1 cellular context compared by ENCODE assay signal in the genomic region with DNA sequence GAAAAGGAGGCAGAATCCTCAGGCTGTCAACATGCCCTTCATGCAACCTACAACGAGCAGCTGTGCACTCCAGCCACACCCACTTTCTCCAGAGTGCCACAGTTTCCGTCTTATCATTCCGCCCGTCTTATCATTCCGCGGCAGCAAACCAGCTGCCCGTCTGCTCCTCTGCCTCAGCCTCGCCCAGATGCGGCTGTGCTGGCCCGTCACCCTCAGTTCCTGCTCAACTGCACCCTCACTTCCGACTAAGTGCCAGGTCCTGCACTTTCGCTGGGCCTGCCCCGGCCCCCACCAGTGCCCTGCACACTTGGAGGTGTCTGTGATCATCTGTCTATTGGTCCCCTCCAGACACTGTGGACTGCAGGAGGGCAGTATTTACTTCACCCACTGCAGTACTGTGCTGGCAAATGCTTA.
TF ChIP-seq lines count a peak whose summit lies in the region.

No MANE protein-coding gene starts in this region.

TF ChIP-seq in K562, 482 proteins besides CTCF, POLR2A, EP300 and RAD21 (continued from another document and continues in another):
- TF ChIP-seq, protein P1, sequence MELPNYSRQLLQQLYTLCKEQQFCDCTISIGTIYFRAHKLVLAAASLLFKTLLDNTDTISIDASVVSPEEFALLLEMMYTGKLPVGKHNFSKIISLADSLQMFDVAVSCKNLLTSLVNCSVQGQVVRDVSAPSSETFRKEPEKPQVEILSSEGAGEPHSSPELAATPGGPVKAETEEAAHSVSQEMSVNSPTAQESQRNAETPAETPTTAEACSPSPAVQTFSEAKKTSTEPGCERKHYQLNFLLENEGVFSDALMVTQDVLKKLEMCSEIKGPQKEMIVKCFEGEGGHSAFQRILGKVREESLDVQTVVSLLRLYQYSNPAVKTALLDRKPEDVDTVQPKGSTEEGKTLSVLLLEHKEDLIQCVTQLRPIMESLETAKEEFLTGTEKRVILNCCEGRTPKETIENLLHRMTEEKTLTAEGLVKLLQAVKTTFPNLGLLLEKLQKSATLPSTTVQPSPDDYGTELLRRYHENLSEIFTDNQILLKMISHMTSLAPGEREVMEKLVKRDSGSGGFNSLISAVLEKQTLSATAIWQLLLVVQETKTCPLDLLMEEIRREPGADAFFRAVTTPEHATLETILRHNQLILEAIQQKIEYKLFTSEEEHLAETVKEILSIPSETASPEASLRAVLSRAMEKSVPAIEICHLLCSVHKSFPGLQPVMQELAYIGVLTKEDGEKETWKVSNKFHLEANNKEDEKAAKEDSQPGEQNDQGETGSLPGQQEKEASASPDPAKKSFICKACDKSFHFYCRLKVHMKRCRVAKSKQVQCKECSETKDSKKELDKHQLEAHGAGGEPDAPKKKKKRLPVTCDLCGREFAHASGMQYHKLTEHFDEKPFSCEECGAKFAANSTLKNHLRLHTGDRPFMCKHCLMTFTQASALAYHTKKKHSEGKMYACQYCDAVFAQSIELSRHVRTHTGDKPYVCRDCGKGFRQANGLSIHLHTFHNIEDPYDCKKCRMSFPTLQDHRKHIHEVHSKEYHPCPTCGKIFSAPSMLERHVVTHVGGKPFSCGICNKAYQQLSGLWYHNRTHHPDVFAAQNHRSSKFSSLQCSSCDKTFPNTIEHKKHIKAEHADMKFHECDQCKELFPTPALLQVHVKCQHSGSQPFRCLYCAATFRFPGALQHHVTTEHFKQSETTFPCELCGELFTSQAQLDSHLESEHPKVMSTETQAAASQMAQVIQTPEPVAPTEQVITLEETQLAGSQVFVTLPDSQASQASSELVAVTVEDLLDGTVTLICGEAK (IDR thresholded peaks at IDR 0.05): peak; percentile 76
- TF ChIP-seq, protein P1 (CRISPR knock-in tag; IDR thresholded peaks at IDR 0.05): no peak
- TF ChIP-seq ZC3H11A (IDR thresholded peaks at IDR 0.05; ENCODE audit: low read depth, low read length) (no peak), LCOR (CRISPR knock-in tag; IDR thresholded peaks at IDR 0.05) (no peak), ZFP1 (CRISPR knock-in tag; IDR thresholded peaks at IDR 0.05) (no peak), KDM5B (IDR thresholded peaks at IDR 0.05; ENCODE audit: insufficient replicate concordance, low read depth, low read length) (no peak), NEUROD1 (IDR thresholded peaks at IDR 0.05; ENCODE audit: borderline replicate concordance, low read depth, low read length, partially characterized antibody) (peak; percentile 90), ZNF644 (tag; IDR thresholded peaks at IDR 0.05; ENCODE audit: low read depth) (peak; percentile 97), ZNF699 (CRISPR knock-in tag; IDR thresholded peaks at IDR 0.05; ENCODE audit: insufficient replicate concordance) (no peak), CHAMP1 (IDR thresholded peaks at IDR 0.05) (peak; percentile 66; the same call in 1 of the 2 replicates), ZNF165 (CRISPR knock-in tag; IDR thresholded peaks at IDR 0.05; ENCODE audit: borderline replicate concordance) (no peak), ZC3H8 (IDR thresholded peaks at IDR 0.05) (0 out of 2 replicates have a peak, but pooled peaks have one; percentile 63), FOXJ3 (CRISPR knock-in tag; IDR thresholded peaks at IDR 0.05) (no peak), CTBP1 (IDR thresholded peaks at IDR 0.05; ENCODE audit: borderline replicate concordance) (peak; percentile 99), HNRNPH1 (optimal IDR thresholded peaks at IDR 0.05; ENCODE audit: low read depth, low read length) (no peak), NCOA4 (IDR thresholded peaks at IDR 0.05; ENCODE audit: partially characterized antibody) (no peak), ZNF586 (CRISPR knock-in tag; conservative IDR thresholded peaks at IDR 0.05) (no peak), ZNF354B (CRISPR knock-in tag; IDR thresholded peaks at IDR 0.05) (no peak), HBP1 (CRISPR knock-in tag; IDR thresholded peaks at IDR 0.05) (peak; percentile 63; the same call in 1 of the 2 replicates), POLR2G (IDR thresholded peaks at IDR 0.05; ENCODE audit: low read depth, low read length) (no peak)
- TF ChIP-seq, protein P2, sequence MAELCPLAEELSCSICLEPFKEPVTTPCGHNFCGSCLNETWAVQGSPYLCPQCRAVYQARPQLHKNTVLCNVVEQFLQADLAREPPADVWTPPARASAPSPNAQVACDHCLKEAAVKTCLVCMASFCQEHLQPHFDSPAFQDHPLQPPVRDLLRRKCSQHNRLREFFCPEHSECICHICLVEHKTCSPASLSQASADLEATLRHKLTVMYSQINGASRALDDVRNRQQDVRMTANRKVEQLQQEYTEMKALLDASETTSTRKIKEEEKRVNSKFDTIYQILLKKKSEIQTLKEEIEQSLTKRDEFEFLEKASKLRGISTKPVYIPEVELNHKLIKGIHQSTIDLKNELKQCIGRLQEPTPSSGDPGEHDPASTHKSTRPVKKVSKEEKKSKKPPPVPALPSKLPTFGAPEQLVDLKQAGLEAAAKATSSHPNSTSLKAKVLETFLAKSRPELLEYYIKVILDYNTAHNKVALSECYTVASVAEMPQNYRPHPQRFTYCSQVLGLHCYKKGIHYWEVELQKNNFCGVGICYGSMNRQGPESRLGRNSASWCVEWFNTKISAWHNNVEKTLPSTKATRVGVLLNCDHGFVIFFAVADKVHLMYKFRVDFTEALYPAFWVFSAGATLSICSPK (IDR thresholded peaks at IDR 0.05; ENCODE audit: borderline replicate concordance): no peak
- TF ChIP-seq, protein P3, sequence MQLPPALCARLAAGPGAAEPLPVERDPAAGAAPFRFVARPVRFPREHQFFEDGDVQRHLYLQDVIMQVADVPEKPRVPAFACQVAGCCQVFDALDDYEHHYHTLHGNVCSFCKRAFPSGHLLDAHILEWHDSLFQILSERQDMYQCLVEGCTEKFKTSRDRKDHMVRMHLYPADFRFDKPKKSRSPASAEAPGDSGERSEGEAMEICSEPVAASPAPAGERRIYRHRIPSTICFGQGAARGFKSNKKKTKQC (CRISPR knock-in tag; IDR thresholded peaks at IDR 0.05): no peak
- TF ChIP-seq, protein P4, sequence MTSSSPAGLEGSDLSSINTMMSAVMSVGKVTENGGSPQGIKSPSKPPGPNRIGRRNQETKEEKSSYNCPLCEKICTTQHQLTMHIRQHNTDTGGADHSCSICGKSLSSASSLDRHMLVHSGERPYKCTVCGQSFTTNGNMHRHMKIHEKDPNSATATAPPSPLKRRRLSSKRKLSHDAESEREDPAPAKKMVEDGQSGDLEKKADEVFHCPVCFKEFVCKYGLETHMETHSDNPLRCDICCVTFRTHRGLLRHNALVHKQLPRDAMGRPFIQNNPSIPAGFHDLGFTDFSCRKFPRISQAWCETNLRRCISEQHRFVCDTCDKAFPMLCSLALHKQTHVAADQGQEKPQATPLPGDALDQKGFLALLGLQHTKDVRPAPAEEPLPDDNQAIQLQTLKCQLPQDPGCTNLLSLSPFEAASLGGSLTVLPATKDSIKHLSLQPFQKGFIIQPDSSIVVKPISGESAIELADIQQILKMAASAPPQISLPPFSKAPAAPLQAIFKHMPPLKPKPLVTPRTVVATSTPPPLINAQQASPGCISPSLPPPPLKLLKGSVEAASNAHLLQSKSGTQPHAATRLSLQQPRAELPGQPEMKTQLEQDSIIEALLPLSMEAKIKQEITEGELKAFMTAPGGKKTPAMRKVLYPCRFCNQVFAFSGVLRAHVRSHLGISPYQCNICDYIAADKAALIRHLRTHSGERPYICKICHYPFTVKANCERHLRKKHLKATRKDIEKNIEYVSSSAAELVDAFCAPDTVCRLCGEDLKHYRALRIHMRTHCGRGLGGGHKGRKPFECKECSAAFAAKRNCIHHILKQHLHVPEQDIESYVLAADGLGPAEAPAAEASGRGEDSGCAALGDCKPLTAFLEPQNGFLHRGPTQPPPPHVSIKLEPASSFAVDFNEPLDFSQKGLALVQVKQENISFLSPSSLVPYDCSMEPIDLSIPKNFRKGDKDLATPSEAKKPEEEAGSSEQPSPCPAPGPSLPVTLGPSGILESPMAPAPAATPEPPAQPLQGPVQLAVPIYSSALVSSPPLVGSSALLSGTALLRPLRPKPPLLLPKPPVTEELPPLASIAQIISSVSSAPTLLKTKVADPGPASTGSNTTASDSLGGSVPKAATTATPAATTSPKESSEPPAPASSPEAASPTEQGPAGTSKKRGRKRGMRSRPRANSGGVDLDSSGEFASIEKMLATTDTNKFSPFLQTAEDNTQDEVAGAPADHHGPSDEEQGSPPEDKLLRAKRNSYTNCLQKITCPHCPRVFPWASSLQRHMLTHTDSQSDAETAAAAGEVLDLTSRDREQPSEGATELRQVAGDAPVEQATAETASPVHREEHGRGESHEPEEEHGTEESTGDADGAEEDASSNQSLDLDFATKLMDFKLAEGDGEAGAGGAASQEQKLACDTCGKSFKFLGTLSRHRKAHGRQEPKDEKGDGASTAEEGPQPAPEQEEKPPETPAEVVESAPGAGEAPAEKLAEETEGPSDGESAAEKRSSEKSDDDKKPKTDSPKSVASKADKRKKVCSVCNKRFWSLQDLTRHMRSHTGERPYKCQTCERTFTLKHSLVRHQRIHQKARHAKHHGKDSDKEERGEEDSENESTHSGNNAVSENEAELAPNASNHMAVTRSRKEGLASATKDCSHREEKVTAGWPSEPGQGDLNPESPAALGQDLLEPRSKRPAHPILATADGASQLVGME (CRISPR knock-in tag; IDR thresholded peaks at IDR 0.05): 0 out of 2 replicates have a peak, but pooled peaks have one; percentile 57
- TF ChIP-seq, protein P5, sequence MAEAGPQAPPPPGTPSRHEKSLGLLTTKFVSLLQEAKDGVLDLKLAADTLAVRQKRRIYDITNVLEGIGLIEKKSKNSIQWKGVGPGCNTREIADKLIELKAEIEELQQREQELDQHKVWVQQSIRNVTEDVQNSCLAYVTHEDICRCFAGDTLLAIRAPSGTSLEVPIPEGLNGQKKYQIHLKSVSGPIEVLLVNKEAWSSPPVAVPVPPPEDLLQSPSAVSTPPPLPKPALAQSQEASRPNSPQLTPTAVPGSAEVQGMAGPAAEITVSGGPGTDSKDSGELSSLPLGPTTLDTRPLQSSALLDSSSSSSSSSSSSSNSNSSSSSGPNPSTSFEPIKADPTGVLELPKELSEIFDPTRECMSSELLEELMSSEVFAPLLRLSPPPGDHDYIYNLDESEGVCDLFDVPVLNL (CRISPR knock-in tag; IDR thresholded peaks at IDR 0.05; ENCODE audit: low read depth): no peak
